28 cellular contexts compared by ENCODE assay signal in genomic region chr7:22598318-22598717, GRCh38.
"Had no signal": no experiment of that assay in that cellular context is flagged by ENCODE, and none has a peak within 500 bp of the region (broad histone marks: within the 10 kb centered on the region; RNA-seq: fewer than 3 reads in every experiment).

No MANE protein-coding gene starts in this region.

- ATAC-seq: activated naive CD4-positive, alpha-beta T cell treated with anti-CD3 and anti-CD28 coated beads, Interleukin-2, amount 50 U/mL, for 72 hours; activated T-cell treated with anti-CD3 and anti-CD28 coated beads, Interleukin-2, amount 50 U/mL, for 72 hours; heart left ventricle; psoas muscle; stimulated activated naive B cell treated with anti-CD40 and anti-IgM and Interleukin-4, amounts not matched to agents 10 μg/mL and 1 μg/mL and 100 μg/mL, for 72 hours had no signal

- H3K27ac Mint-ChIP-seq: activated naive CD4-positive, alpha-beta T cell treated with anti-CD3 and anti-CD28 coated beads, Interleukin-2, amount 50 U/mL, for 72 hours; activated T-cell treated with anti-CD3 and anti-CD28 coated beads, Interleukin-2, amount 50 U/mL, for 72 hours; T-helper 1 cell treated with Interleukin-12 subunit alpha and Interleukin-12 subunit beta and Interleukin-4 antibody, amounts not matched to agents 30 μg/mL and 1 μg/mL, for 36 hours had no signal

- H3K4me3 ChIP-seq: heart left ventricle, left ventricle myocardium inferior, lung, psoas muscle, sigmoid colon, stomach, thyroid gland, upper lobe of left lung, vagina had no signal

- H3K79me2 ChIP-seq: parathyroid adenoma had no signal

- H3K36me3 Mint-ChIP-seq: activated naive CD4-positive, alpha-beta T cell treated with anti-CD3 and anti-CD28 coated beads, Interleukin-2, amount 50 U/mL, for 72 hours had no signal

- H3K9me3 Mint-ChIP-seq: activated T-cell treated with anti-CD3 and anti-CD28 coated beads, Interleukin-2, amount 50 U/mL, for 72 hours; neural crest cell; T-helper 1 cell treated with Interleukin-12 subunit alpha and Interleukin-12 subunit beta and Interleukin-4 antibody, amounts not matched to agents 30 μg/mL and 1 μg/mL, for 36 hours had no signal

- DNase-seq: activated CD4-positive, alpha-beta T cell treated with anti-CD3 and anti-CD28 coated beads for 4 hours; activated CD4-positive, alpha-beta T cell treated with anti-CD3 and anti-CD28 coated beads, Interleukin-2, amount 50 U/mL, for 4 hours; activated naive CD4-positive, alpha-beta T cell; activated T-cell treated with anti-CD3 and anti-CD28 coated beads for 4 hours; activated T-cell treated with anti-CD3 and anti-CD28 coated beads, Interleukin-2, amount 50 U/mL, for 72 hours; effector CD8-positive, alpha-beta T cell; heart left ventricle; left ventricle myocardium inferior; nucleus accumbens; psoas muscle; sigmoid colon; stimulated activated CD4-positive, alpha-beta T cell treated with anti-CD3 and anti-CD28 coated beads, Interleukin-15, amount 100 ng/mL, for 24 hours; stimulated activated CD4-positive, alpha-beta T cell treated with anti-CD3 and anti-CD28 coated beads, Interleukin-2, amount 100 ng/mL, for 24 hours; stimulated activated naive B cell treated with anti-CD40 and anti-IgM and Interleukin-4, amounts not matched to agents 10 μg/mL and 1 μg/mL and 100 μg/mL, for 72 hours; stomach; T-helper 9 cell; thyroid gland; upper lobe of left lung had no signal

- FAIRE-seq: colon, endometrium, TTC549 had no signal

- H3K27ac ChIP-seq: heart left ventricle, left ventricle myocardium inferior, parathyroid adenoma, psoas muscle, sigmoid colon, stomach, thyroid gland, upper lobe of left lung, vagina, VCaP had no signal

- H2AFZ ChIP-seq: parathyroid adenoma had no signal

- H3K9ac ChIP-seq: parathyroid adenoma had no signal

- H3K4me1 ChIP-seq: parathyroid adenoma, thyroid gland had no signal

- H3K4me3 Mint-ChIP-seq: activated T-cell treated with anti-CD3 and anti-CD28 coated beads, Interleukin-2, amount 50 U/mL, for 72 hours; neural crest cell; stimulated activated naive B cell treated with anti-CD40 and anti-IgM and Interleukin-4, amounts not matched to agents 10 μg/mL and 1 μg/mL and 100 μg/mL, for 72 hours; T-helper 1 cell treated with Interleukin-12 subunit alpha and Interleukin-12 subunit beta and Interleukin-4 antibody, amounts not matched to agents 30 μg/mL and 1 μg/mL, for 36 hours had no signal

- H3K9me3 ChIP-seq: heart left ventricle, left ventricle myocardium inferior, psoas muscle, sigmoid colon, stomach, thyroid gland, upper lobe of left lung, vagina had no signal

- H3K4me1 Mint-ChIP-seq: neural crest cell had no signal

- H3K36me3 ChIP-seq: heart left ventricle, left ventricle myocardium inferior, sigmoid colon, stomach, thyroid gland, upper lobe of left lung, vagina had no signal

- H3K27me3 ChIP-seq: heart left ventricle, sigmoid colon, stomach, thyroid gland, upper lobe of left lung, vagina had no signal
